Comparison of ENCODE assay signal across 18 cellular contexts in the genomic region with DNA sequence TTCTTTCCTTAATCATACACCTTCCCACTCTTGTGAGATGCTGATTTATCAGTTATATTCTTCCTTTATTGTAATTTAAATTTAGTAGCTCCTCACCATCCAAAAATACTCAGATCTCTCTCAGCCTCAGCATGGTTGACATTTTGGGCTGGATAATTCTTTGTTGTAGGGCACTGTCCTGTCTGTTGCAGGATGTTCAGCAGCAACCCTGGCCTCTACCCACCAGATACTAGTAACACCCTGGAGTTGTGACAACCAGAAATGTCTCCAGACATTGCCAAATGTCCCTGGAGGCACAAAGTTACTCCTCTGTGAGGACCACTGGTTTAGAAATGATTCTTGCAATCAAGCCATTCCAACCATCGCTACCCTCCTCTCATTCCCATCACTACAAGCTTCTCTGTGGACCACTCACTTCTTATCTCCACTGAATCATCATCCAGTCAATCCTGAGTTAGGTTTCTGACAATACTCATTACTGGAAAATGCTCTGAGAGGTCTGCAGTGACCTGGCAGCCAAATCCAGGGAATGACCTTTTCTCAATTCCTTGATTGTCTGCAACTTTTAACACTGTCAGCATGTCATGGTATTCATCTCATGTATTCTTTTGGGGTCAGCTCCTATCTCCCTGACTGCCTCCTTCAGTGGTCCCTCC.
"Had no signal": no experiment of that assay in that cellular context is flagged by ENCODE, and none has a peak within 500 bp of the region (broad histone marks: within the 10 kb centered on the region; RNA-seq: fewer than 3 reads in every experiment).

No MANE protein-coding gene starts in this region.

- H3K27ac Mint-ChIP-seq: activated CD8-positive, alpha-beta T cell treated with anti-CD3 and anti-CD28 coated beads for 36 hours; activated naive CD8-positive, alpha-beta T cell treated with anti-CD3 and anti-CD28 coated beads, Interleukin-2, amount 50 U/mL, for 24 hours; naive thymus-derived CD4-positive, alpha-beta T cell; progenitor cell of endocrine pancreas; type B pancreatic cell had no signal

- H3K4me3 Mint-ChIP-seq: activated CD8-positive, alpha-beta T cell treated with anti-CD3 and anti-CD28 coated beads for 36 hours; activated naive CD8-positive, alpha-beta T cell treated with anti-CD3 and anti-CD28 coated beads, Interleukin-2, amount 50 U/mL, for 24 hours; central memory CD8-positive, alpha-beta T cell; naive thymus-derived CD4-positive, alpha-beta T cell; type B pancreatic cell had no signal

- H3K9me3 Mint-ChIP-seq: activated CD8-positive, alpha-beta T cell treated with anti-CD3 and anti-CD28 coated beads for 36 hours; activated naive CD8-positive, alpha-beta T cell treated with anti-CD3 and anti-CD28 coated beads, Interleukin-2, amount 50 U/mL, for 24 hours; central memory CD8-positive, alpha-beta T cell; naive thymus-derived CD4-positive, alpha-beta T cell; type B pancreatic cell had no signal

- DNase-seq: activated CD4-positive, alpha-beta T cell treated with anti-CD3 and anti-CD28 coated beads for 4 hours; activated CD8-positive, alpha-beta memory T cell treated with anti-CD3 and anti-CD28 coated beads, Interleukin-2, amount 50 U/mL, for 4 hours; activated CD8-positive, alpha-beta T cell treated with anti-CD3 and anti-CD28 coated beads for 36 hours; activated naive CD4-positive, alpha-beta T cell; activated naive CD8-positive, alpha-beta T cell treated with anti-CD3 and anti-CD28 coated beads, Interleukin-2, amount 50 U/mL, for 24 hours; cortex of kidney; effector CD8-positive, alpha-beta T cell; lower lobe of right lung; naive thymus-derived CD4-positive, alpha-beta T cell; sigmoid colon; stimulated activated CD4-positive, alpha-beta T cell treated with anti-CD3 and anti-CD28 coated beads, Interleukin-12 subunit alpha, Interleukin-12 subunit beta, amount 100 ng/mL, for 4 hours; stimulated activated naive CD4-positive, alpha-beta T cell treated with Interleukin-2 at 50 U/mL for 16 hours; T-helper 9 cell had no signal

- H3K4me1 Mint-ChIP-seq: activated naive CD8-positive, alpha-beta T cell treated with anti-CD3 and anti-CD28 coated beads, Interleukin-2, amount 50 U/mL, for 24 hours; central memory CD8-positive, alpha-beta T cell; naive thymus-derived CD4-positive, alpha-beta T cell had no signal

- H3K36me3 Mint-ChIP-seq: naive thymus-derived CD4-positive, alpha-beta T cell had no signal

- H3K9me3 ChIP-seq: gastroesophageal sphincter, lower lobe of right lung, neutrophil, sigmoid colon had no signal

- H3K4me3 ChIP-seq: gastroesophageal sphincter, lower lobe of right lung, sigmoid colon had no signal

- ATAC-seq: activated CD8-positive, alpha-beta T cell treated with anti-CD3 and anti-CD28 coated beads for 36 hours; activated naive CD8-positive, alpha-beta T cell treated with anti-CD3 and anti-CD28 coated beads, Interleukin-2, amount 50 U/mL, for 24 hours; gastroesophageal sphincter; lower lobe of right lung; naive thymus-derived CD4-positive, alpha-beta T cell had no signal

- H3K27ac ChIP-seq: gastroesophageal sphincter, lower lobe of right lung, neutrophil, sigmoid colon had no signal

- H3K27me3 Mint-ChIP-seq: progenitor cell of endocrine pancreas, type B pancreatic cell had no signal
